ENCODE assay signal across 12 cellular contexts in the genomic region with DNA sequence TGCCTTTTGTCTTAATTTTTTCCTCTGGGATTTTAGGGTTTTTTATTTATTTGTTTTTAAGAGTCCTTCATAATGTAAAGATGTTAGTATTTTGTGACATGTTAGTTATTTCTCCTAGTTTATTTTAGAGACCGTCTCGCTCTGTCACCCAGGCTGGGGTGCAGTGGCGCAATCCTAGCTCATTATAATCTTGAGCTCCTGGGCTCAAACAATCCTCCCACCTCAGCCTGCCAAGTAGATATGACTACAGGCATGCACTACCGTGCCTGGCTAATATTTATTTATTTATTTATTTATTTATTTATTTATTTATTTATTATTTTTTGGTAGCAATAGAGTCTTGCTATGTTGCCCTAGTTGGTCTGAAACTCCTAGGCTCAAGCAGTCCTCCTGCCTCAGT. TPM values are rescaled to one million over a fixed set of nuclear protein-coding genes. Genes with fewer than 3 reads are reported as not detected.
DNase-seq lines count a peak whose midpoint lies in the region; ATAC-seq and TF ChIP-seq lines count a peak whose summit lies in the region.
"Had no signal": no experiment of that assay in that cellular context is flagged by ENCODE, and none has a peak within 500 bp of the region (broad histone marks: within the 10 kb centered on the region; RNA-seq: fewer than 3 reads in every experiment).

No MANE protein-coding gene starts in this region.

- H3K27me3 ChIP-seq in stomach, result no peaks in the 10 kb centered on the region

- peak; percentile 79 for ATAC-seq in left ventricle myocardium superior
- ATAC-seq in HG02884 (IDR thresholded peaks at IDR 0.05; ENCODE audit: unreplicated experiment), result no peak

- no peaks in the 10 kb centered on the region for H3K36me3 ChIP-seq in stomach

- POLR2A ChIA-PET in activated CD4-positive, alpha-beta memory T cell treated with anti-CD3 and anti-CD28 coated beads for 36 hours (lab: Charles Lee), result no interaction called here

- no peaks in the 10 kb centered on the region for H3K9me3 Mint-ChIP-seq in activated T-cell treated with anti-CD3 and anti-CD28 coated beads, Interleukin-2, amount 50 U/mL, for 24 hours
- no peaks in the 10 kb centered on the region for H3K9me3 Mint-ChIP-seq in activated CD4-positive, alpha-beta memory T cell treated with anti-CD3 and anti-CD28 coated beads for 36 hours

- peak overlapping the region; percentile 57 for H3K4me3 Mint-ChIP-seq in activated T-cell treated with anti-CD3 and anti-CD28 coated beads, Interleukin-2, amount 50 U/mL, for 24 hours
- peak overlapping the region; percentile 54 for H3K4me3 Mint-ChIP-seq in activated CD4-positive, alpha-beta memory T cell treated with anti-CD3 and anti-CD28 coated beads for 36 hours

- H3K9me3 ChIP-seq in stomach, result no peaks in the 10 kb centered on the region

- 29 to 59% (median 33%) methylated on average over 4 of the region's 4 CpGs for WGBS in stomach, 5 donors

- peak overlapping the region; percentile 98 for H3K27ac Mint-ChIP-seq in activated T-cell treated with anti-CD3 and anti-CD28 coated beads, Interleukin-2, amount 50 U/mL, for 24 hours
- no peak overlapping the region for H3K27ac Mint-ChIP-seq in activated CD4-positive, alpha-beta memory T cell treated with anti-CD3 and anti-CD28 coated beads for 36 hours

- peaks cover 17 to 57% (median 30%) of the 10 kb centered on the region in 4 donors for H3K4me1 ChIP-seq in stomach

- CTCF ChIA-PET in activated CD4-positive, alpha-beta memory T cell treated with anti-CD3 and anti-CD28 coated beads for 36 hours (lab: Charles Lee), result interaction anchor here (0.7 to 1.6 kb wide), 4 partner anchors 58 to 173 kb away, joined by 3 to 9 read pairs (median 4); no protein-coding TSS in a partner anchor

- intact Hi-C loops in activated CD4-positive, alpha-beta memory T cell treated with anti-CD3 and anti-CD28 coated beads for 36 hours (cut with micrococcal nuclease), result no loop called here
- intact Hi-C loops in left ventricle myocardium superior (cut with micrococcal nuclease), result no loop called here
- intact Hi-C loops in stomach (cut with DNase I; ENCODE audit: low total_unique reads), result no loop called here

- H3K36me3 Mint-ChIP-seq in activated T-cell treated with anti-CD3 and anti-CD28 coated beads, Interleukin-2, amount 50 U/mL, for 24 hours (ENCODE audit: low read depth), result no peaks in the 10 kb centered on the region
- no peaks in the 10 kb centered on the region for H3K36me3 Mint-ChIP-seq in activated CD4-positive, alpha-beta memory T cell treated with anti-CD3 and anti-CD28 coated beads for 36 hours

- TF ChIP-seq CTCF in stomach (IDR thresholded peaks at IDR 0.05), result no peak

- no peaks in the 10 kb centered on the region for H3K27me3 Mint-ChIP-seq in activated T-cell treated with anti-CD3 and anti-CD28 coated beads, Interleukin-2, amount 50 U/mL, for 24 hours
- no peaks in the 10 kb centered on the region for H3K27me3 Mint-ChIP-seq in activated CD4-positive, alpha-beta memory T cell treated with anti-CD3 and anti-CD28 coated beads for 36 hours

- no peak for TF ChIP-seq EP300 in stomach (IDR thresholded peaks at IDR 0.05)

- TF ChIP-seq POLR2A in stomach (IDR thresholded peaks at IDR 0.05), result no peak

- peaks cover 61% of the 10 kb centered on the region for H3K4me1 Mint-ChIP-seq in activated T-cell treated with anti-CD3 and anti-CD28 coated beads, Interleukin-2, amount 50 U/mL, for 24 hours (ENCODE audit: low read depth)
- peaks cover 47% of the 10 kb centered on the region for H3K4me1 Mint-ChIP-seq in activated CD4-positive, alpha-beta memory T cell treated with anti-CD3 and anti-CD28 coated beads for 36 hours (ENCODE audit: low read depth)

- no peak for DNase-seq in activated T-cell treated with anti-CD3 and anti-CD28 coated beads, Interleukin-2, amount 50 U/mL, for 24 hours
- DNase-seq in activated T-cell treated with anti-CD3 and anti-CD28 coated beads for 4 hours (no peak), left ventricle myocardium superior (peak; percentile 40), stomach (peak; percentile 44), NCI-H748 (lab: John Stamatoyannopoulos, UW; ENCODE audit: unreplicated experiment) (no peak), DMS114 treated with DMSO at 0.1 percent for 48 hours (lab: John Stamatoyannopoulos, UW; ENCODE audit: unreplicated experiment) (no peak)
- no peak for DNase-seq in activated CD4-positive, alpha-beta memory T cell treated with anti-CD3 and anti-CD28 coated beads for 36 hours
- DNase-seq: GDM1; GOT3; KBM-7; stimulated activated CD4-positive, alpha-beta T cell treated with anti-CD3 and anti-CD28 coated beads, Interleukin-12 subunit alpha, Interleukin-12 subunit beta, amount 100 ng/mL, for 4 hours had no signal

- H3K4me3 ChIP-seq in stomach, result peak overlapping the region in 3 of 4 donors; percentile 19 to 32 (median 27)

- H3K27ac ChIP-seq in stomach, result peak overlapping the region in 4 of 5 donors; percentile 47 to 95 (median 78)

RNA-seq across cellular contexts. Expression of gene ARHGAP17, which starts 37.4 kb away (rescaled TPM):
- total RNA-seq in activated CD4-positive, alpha-beta memory T cell treated with anti-CD3 and anti-CD28 coated beads for 36 hours, result 10 to 100 TPM; 50.8 to 57.4 TPM
- total RNA-seq in left ventricle myocardium superior (72.2 TPM), stomach (100 to 1,000 TPM in 2 of 5 donors, 10 to 100 TPM in 3; 30.3 to 414 (median 74.9) TPM)
- 10 to 100 TPM; 18.4 to 22.7 (median 20.5) TPM for polyA plus RNA-seq in stomach

RNA-seq across cellular contexts. Expression of gene LCMT1, which starts 59.0 kb away (rescaled TPM):
- total RNA-seq in activated CD4-positive, alpha-beta memory T cell treated with anti-CD3 and anti-CD28 coated beads for 36 hours, result 10 to 100 TPM; 47.2 to 50.1 TPM
- total RNA-seq in left ventricle myocardium superior (41.7 TPM), stomach (10 to 100 TPM; 15.4 to 54.9 (median 30.8) TPM)
- 10 to 100 TPM; 29.6 to 48.1 (median 30.9) TPM for polyA plus RNA-seq in stomach

Comparison
In these comparisons a context has a peak if more than half of its experiments do, and no peak if none do; other contexts are left out.
1. DNase-seq: peak in left ventricle myocardium superior (single experiment) and stomach (single experiment); none in activated T-cell treated with anti-CD3 and anti-CD28 coated beads, Interleukin-2, amount 50 U/mL, for 24 hours (single experiment), activated T-cell treated with anti-CD3 and anti-CD28 coated beads for 4 hours (single experiment), activated CD4-positive, alpha-beta memory T cell treated with anti-CD3 and anti-CD28 coated beads for 36 hours (single experiment), NCI-H748 (single experiment) and DMS114 treated with DMSO at 0.1 percent for 48 hours (single experiment).